In genomic region chr2:193231634-193232033, GRCh38 we compare ENCODE assay signal across 20 cellular contexts.
DNase-seq lines count a peak whose midpoint lies in the region; ATAC-seq and TF ChIP-seq lines count a peak whose summit lies in the region.
"Had no signal": no experiment of that assay in that cellular context is flagged by ENCODE, and none has a peak within 500 bp of the region (broad histone marks: within the 10 kb centered on the region; RNA-seq: fewer than 3 reads in every experiment).

No MANE protein-coding gene starts in this region.

- no peaks in the 10 kb centered on the region; the same call in 1 of the 2 replicates for H3K9me3 ChIP-seq in MM.1S (replicated peaks; ENCODE audit: insufficient read depth, low read length)
- no peaks in the 10 kb centered on the region for H3K9me3 ChIP-seq in CD4-positive, alpha-beta T cell (ENCODE audit: control insufficient read depth, low read length)
- H3K9me3 ChIP-seq: BE2C, BLaER1, Caco-2 had no signal

- no peaks in the 10 kb centered on the region for H3K4me1 Mint-ChIP-seq in CD4-positive, alpha-beta T cell (ENCODE audit: low read depth)
- H3K4me1 Mint-ChIP-seq: CD14-positive monocyte; CD4-positive, CD25-positive, alpha-beta regulatory T cell had no signal

- H3K36me3 Mint-ChIP-seq in CD4-positive, alpha-beta T cell (ENCODE audit: low read depth), result no peaks in the 10 kb centered on the region
- H3K36me3 Mint-ChIP-seq: CD14-positive monocyte; CD4-positive, CD25-positive, alpha-beta regulatory T cell; CD8-positive, alpha-beta T cell had no signal

- TF ChIP-seq CTCF in KMS-11 (conservative IDR thresholded peaks at IDR 0.05; ENCODE audit: low read depth, low read length) (no peak), MM.1S (IDR thresholded peaks at IDR 0.05; ENCODE audit: low read length) (no peak)
- no peak for TF ChIP-seq CTCF in CD4-positive, alpha-beta T cell (IDR thresholded peaks at IDR 0.05)

- H2AFZ ChIP-seq in KMS-11 (ENCODE audit: low read depth), result peak overlapping the region; percentile 10; the same call in 1 of the 2 replicates
- H2AFZ ChIP-seq in MM.1S (ENCODE audit: low read length), result peak overlapping the region; percentile 30; the same call in 1 of the 2 replicates

- H3K27ac ChIP-seq in KMS-11, result no peak overlapping the region
- H3K27ac ChIP-seq in MM.1S (ENCODE audit: low read length), result peak overlapping the region; percentile 17; the same call in 1 of the 2 replicates
- no peak overlapping the region for H3K27ac ChIP-seq in CD4-positive, alpha-beta T cell (ENCODE audit: low read depth, low read length)
- H3K27ac ChIP-seq: BLaER1 had no signal

- intact Hi-C loops in CD4-positive, alpha-beta T cell (cut with DNase I, micrococcal nuclease), result no loop called here

- H3K9ac ChIP-seq in KMS-11 (no peak overlapping the region), MM.1S (ENCODE audit: low read length) (no peak overlapping the region)
- H3K9ac ChIP-seq: BLaER1 had no signal

- POLR2A ChIA-PET in CD4-positive, alpha-beta T cell (lab: Charles Lee), result no interaction called here

- 0 out of 2 replicates have a peak, but pooled peaks cover 4% of the 10 kb centered on the region for H3F3A ChIP-seq in MM.1S (ENCODE audit: insufficient read depth, low read length)

- DNase-seq in MM.1S, result peak; percentile 77
- peak; percentile 0 for DNase-seq in UCSD-AML1 (lab: John Stamatoyannopoulos, UW; ENCODE audit: unreplicated experiment)
- DNase-seq in cerebellar cortex (ENCODE audit: low spot score), result no peak
- no peak for DNase-seq in CD4-positive, alpha-beta T cell
- DNase-seq: 8988T; ACHN; BE2C; C1 segment of cervical spinal cord; Caco-2; Calu3; CD4-positive, CD25-positive, alpha-beta regulatory T cell; CD8-positive, alpha-beta T cell; DMS79 treated with DMSO at 0.1 percent for 48 hours; EL; GF-D8 had no signal

- CTCF ChIA-PET in CD4-positive, alpha-beta T cell (lab: Charles Lee), result no interaction called here

- H3K9me2 ChIP-seq in MM.1S (replicated peaks; ENCODE audit: insufficient read depth, low read length), result no peaks in the 10 kb centered on the region

- H3K4me1 ChIP-seq in KMS-11 (ENCODE audit: low read depth, poor library complexity, severe bottlenecking) (no peaks in the 10 kb centered on the region), MM.1S (ENCODE audit: low read length) (peaks cover 7% of the 10 kb centered on the region)
- H3K4me1 ChIP-seq: BE2C, Caco-2 had no signal

- H3K4me3 ChIP-seq in KMS-11 (IDR thresholded peaks at IDR 0.05; ENCODE audit: insufficient read depth, low read depth, low read length) (no peak overlapping the region), MM.1S (ENCODE audit: low read length) (no peak overlapping the region)
- H3K4me3 ChIP-seq: BLaER1 had no signal

- H4K20me1 ChIP-seq in KMS-11 (ENCODE audit: insufficient read depth), result no peaks in the 10 kb centered on the region
- H4K20me1 ChIP-seq in MM.1S (ENCODE audit: insufficient read depth, low read length), result no peaks in the 10 kb centered on the region
- H4K20me1 ChIP-seq: BLaER1 had no signal

- H3K4me3 Mint-ChIP-seq in CD4-positive, alpha-beta T cell, result no peak overlapping the region
- H3K4me3 Mint-ChIP-seq: CD14-positive monocyte; CD4-positive, CD25-positive, alpha-beta regulatory T cell; CD8-positive, alpha-beta T cell had no signal

- H3K27me3 ChIP-seq in KMS-11 (ENCODE audit: insufficient read depth, low read depth), result no peaks in the 10 kb centered on the region
- no peaks in the 10 kb centered on the region for H3K27me3 ChIP-seq in MM.1S (replicated peaks; ENCODE audit: insufficient read depth, low read length)
- H3K27me3 ChIP-seq in CD4-positive, alpha-beta T cell (ENCODE audit: control insufficient read depth, insufficient read depth, low read length), result no peaks in the 10 kb centered on the region
- H3K27me3 ChIP-seq: BE2C, BLaER1 had no signal

- no peak overlapping the region for H3K27ac Mint-ChIP-seq in CD4-positive, alpha-beta T cell
- H3K27ac Mint-ChIP-seq: CD14-positive monocyte; CD4-positive, CD25-positive, alpha-beta regulatory T cell; CD8-positive, alpha-beta T cell had no signal

- ATAC-seq in HG02623 (IDR thresholded peaks at IDR 0.05; ENCODE audit: unreplicated experiment) (no peak), GM18867 (IDR thresholded peaks at IDR 0.05; ENCODE audit: unreplicated experiment) (no peak)
- ATAC-seq in CD4-positive, alpha-beta T cell (ENCODE audit: poor library complexity), result no peak
- ATAC-seq: CD8-positive, alpha-beta T cell had no signal

- H3K4me2 ChIP-seq in KMS-11, result no peak overlapping the region
- peak overlapping the region; percentile 35 for H3K4me2 ChIP-seq in MM.1S (ENCODE audit: low read depth, low read length)
- H3K4me2 ChIP-seq: BLaER1 had no signal

- no peaks in the 10 kb centered on the region for H3K9me3 Mint-ChIP-seq in CD4-positive, alpha-beta T cell

- H3K36me3 ChIP-seq in KMS-11 (ENCODE audit: insufficient read depth) (no peaks in the 10 kb centered on the region), MM.1S (replicated peaks; ENCODE audit: insufficient read depth, low read length) (no peaks in the 10 kb centered on the region)
- H3K36me3 ChIP-seq: BE2C, BLaER1 had no signal

- no peaks in the 10 kb centered on the region for H3K27me3 Mint-ChIP-seq in CD4-positive, alpha-beta T cell
- H3K27me3 Mint-ChIP-seq: CD4-positive, CD25-positive, alpha-beta regulatory T cell had no signal

- H3K79me2 ChIP-seq in KMS-11 (ENCODE audit: insufficient read depth, low read depth) (no peaks in the 10 kb centered on the region), MM.1S (ENCODE audit: low read length) (no peaks in the 10 kb centered on the region)

Comparison
In these comparisons a context has a peak if more than half of its experiments do, and no peak if none do; other contexts are left out.
1. DNase-seq: peak in MM.1S (single experiment) and UCSD-AML1 (single experiment); none in cerebellar cortex (single experiment) and CD4-positive, alpha-beta T cell (0 of 10).